ENCODE assay signal across 7 cellular contexts in genomic region chr4:26721685-26722084, GRCh38.
"Had no signal": no experiment of that assay in that cellular context is flagged by ENCODE, and none has a peak within 500 bp of the region (broad histone marks: within the 10 kb centered on the region; RNA-seq: fewer than 3 reads in every experiment).

No MANE protein-coding gene starts in this region.

- ATAC-seq: GM12878 had no signal

- DNase-seq: GDM1, GF-D8 had no signal

- H3K4me3 ChIP-seq: GM12878 had no signal

- FAIRE-seq: G401.6, GM12878, GM12892, GM18507, GM19239 had no signal
